Comparison of ENCODE assay signal across 1 cellular context in the genomic region with DNA sequence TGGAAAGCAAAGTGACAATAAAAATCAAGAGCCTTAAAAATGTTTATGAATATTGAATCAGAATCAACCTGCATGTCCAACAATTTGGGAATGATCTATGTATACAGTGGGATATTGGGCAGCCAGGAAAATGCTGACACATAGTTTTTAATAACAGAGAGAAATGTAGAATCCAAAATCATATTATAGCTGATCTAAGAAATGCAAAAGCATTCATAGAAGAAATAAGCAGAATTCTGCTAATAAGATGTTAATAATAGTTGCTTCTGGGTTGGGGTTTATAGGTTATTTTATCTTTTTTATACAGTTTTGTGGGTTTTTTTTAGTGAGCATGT.
TF ChIP-seq lines count a peak whose summit lies in the region.

No MANE protein-coding gene starts in this region.

TF ChIP-seq in IMR-90, 13 proteins besides CTCF, POLR2A, EP300 and RAD21:
- no peak for TF ChIP-seq MXI1 (IDR thresholded peaks at IDR 0.05; ENCODE audit: borderline replicate concordance, low read depth, low read length)
- peak; percentile 97 for TF ChIP-seq MAFK (IDR thresholded peaks at IDR 0.05; ENCODE audit: low read depth, low read length)
